Comparison of ENCODE assay signal across 7 cellular contexts in the genomic region with DNA sequence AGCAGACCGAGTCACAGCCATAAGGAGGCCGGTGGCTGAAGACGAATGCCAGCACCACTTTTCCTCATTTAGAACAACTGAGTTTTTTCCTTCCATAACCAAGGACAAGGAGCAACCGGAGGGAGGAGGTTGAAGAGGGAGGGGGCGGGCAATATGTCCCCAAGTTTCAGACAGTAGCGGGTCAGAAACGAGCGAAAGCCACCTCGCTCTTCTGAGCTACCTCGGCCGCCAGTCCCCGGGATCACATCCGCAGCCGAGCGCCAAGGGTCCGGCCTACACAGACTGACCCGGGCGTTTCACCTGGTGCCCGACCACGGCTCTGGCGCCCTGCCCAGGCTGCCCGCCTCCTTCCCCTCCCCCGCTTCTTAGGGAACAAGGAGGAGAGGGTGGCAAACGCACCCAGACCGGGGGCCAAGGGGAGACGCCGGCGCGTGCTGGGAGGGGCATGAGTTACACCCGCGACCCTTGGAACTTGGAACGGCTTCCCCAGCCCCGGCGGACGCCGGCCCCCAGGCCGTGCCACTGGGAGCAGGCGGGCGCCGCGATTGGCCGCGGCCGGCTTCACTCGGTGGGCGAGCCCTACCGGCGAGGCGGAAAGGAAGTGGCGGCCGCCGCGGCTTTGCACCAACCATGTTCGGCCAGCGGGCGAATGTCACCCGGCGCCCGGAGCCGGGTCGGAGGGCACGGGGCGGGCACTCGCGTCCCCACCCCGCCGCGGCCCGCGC. TPM values are rescaled to one million over a fixed set of nuclear protein-coding genes. Genes with fewer than 3 reads are reported as not detected.
A peak's percentile ranks its signal among the peaks of the same experiment; 100 is the strongest.
DNase-seq lines count a peak whose midpoint lies in the region; ATAC-seq and TF ChIP-seq lines count a peak whose summit lies in the region.

No MANE protein-coding gene starts in this region.

- peak overlapping the region; percentile 97 for H3K9ac ChIP-seq in GM23248

- H3K4me1 Mint-ChIP-seq in activated CD4-positive, alpha-beta T cell treated with anti-CD3 and anti-CD28 coated beads for 36 hours = peaks cover 59% of the 10 kb centered on the region

- DNase-seq in GM06990 (ENCODE audit: extremely low read depth, insufficient read length) (peak; percentile 83), GM23248 (peak; percentile 88), NB4 (ENCODE audit: low read depth) (peak; percentile 83), cortex of kidney (lab: John Stamatoyannopoulos, UW) (peak; percentile 98), left kidney (ENCODE audit: low read depth, low spot score) (peak; percentile 90)
- DNase-seq in activated CD4-positive, alpha-beta T cell treated with anti-CD3 and anti-CD28 coated beads for 36 hours = peak; percentile 76
- peak; percentile 61 to 71 for DNase-seq in stimulated activated CD4-positive, alpha-beta T cell treated with anti-CD3 and anti-CD28 coated beads, Interleukin-2, amount 100 ng/mL, for 24 hours

- H3K9me2 ChIP-seq in GM23248 (ENCODE audit: insufficient read depth) = no peaks in the 10 kb centered on the region

- peak overlapping the region; percentile 94 for H3K27ac Mint-ChIP-seq in activated CD4-positive, alpha-beta T cell treated with anti-CD3 and anti-CD28 coated beads for 36 hours

- ATAC-seq in activated CD4-positive, alpha-beta T cell treated with anti-CD3 and anti-CD28 coated beads for 36 hours = peak; percentile 17

- peaks cover 40% of the 10 kb centered on the region for H3K36me3 Mint-ChIP-seq in activated CD4-positive, alpha-beta T cell treated with anti-CD3 and anti-CD28 coated beads for 36 hours (ENCODE audit: low read depth)

- peak overlapping the region; percentile 94 for H3K27ac ChIP-seq in GM23248

- TF ChIP-seq CTCF in GM06990 (IDR thresholded peaks at IDR 0.05; ENCODE audit: insufficient read depth, low read length, poor library complexity, severe bottlenecking) (no peak), NB4 (IDR thresholded peaks at IDR 0.05; ENCODE audit: low read depth, low read length) (no peak)

- in situ Hi-C loops in GM23248 (cut with MboI) = no loop called here

- no peaks in the 10 kb centered on the region for H3K27me3 Mint-ChIP-seq in activated CD4-positive, alpha-beta T cell treated with anti-CD3 and anti-CD28 coated beads for 36 hours

- H3K36me3 ChIP-seq in GM06990 (ENCODE audit: control insufficient read depth, insufficient read depth, low read length) (no peaks in the 10 kb centered on the region), GM23248 (ENCODE audit: low read depth) (no peaks in the 10 kb centered on the region)

- CTCF ChIA-PET in activated CD4-positive, alpha-beta T cell treated with anti-CD3 and anti-CD28 coated beads for 36 hours (lab: Charles Lee) = interaction anchor here (0.7 to 1.0 kb wide), 2 partner anchors 18 to 209 kb away, joined by 3 to 4 read pairs; no protein-coding TSS in a partner anchor

- H3K4me2 ChIP-seq in GM23248 (ENCODE audit: unreplicated experiment) = peak overlapping the region; percentile 88

- intact Hi-C loops in activated CD4-positive, alpha-beta T cell treated with anti-CD3 and anti-CD28 coated beads for 36 hours (cut with DNase I, micrococcal nuclease) = loop anchor here (2.0 to 10.0 kb wide), 5 partner anchors 14 to 1558 kb away; partner anchors contain the start of genes CENPU (in 1 of the 2), DCTD (in 1 of the 2) and ING2 (in 1 of the 2)

- H3K27me3 ChIP-seq in GM06990 (replicated peaks; ENCODE audit: control insufficient read depth, insufficient read depth, low read length) (no peaks in the 10 kb centered on the region), GM23248 (replicated peaks; ENCODE audit: insufficient read depth) (no peaks in the 10 kb centered on the region)

- peaks cover 19% of the 10 kb centered on the region for H3K4me1 ChIP-seq in GM23248 (ENCODE audit: insufficient read depth)

- H3K79me2 ChIP-seq in GM23248 (ENCODE audit: insufficient read depth) = peaks cover 71% of the 10 kb centered on the region

- peak overlapping the region; percentile 84 for H3K4me3 Mint-ChIP-seq in activated CD4-positive, alpha-beta T cell treated with anti-CD3 and anti-CD28 coated beads for 36 hours

- H3K4me3 ChIP-seq in GM06990 (replicated peaks; ENCODE audit: low read depth, low read length) = peak overlapping the region; percentile 79
- H3K4me3 ChIP-seq in GM23248 = peak overlapping the region; percentile 99
- H3K4me3 ChIP-seq in NB4 (ENCODE audit: low read depth, low read length) = peak overlapping the region; percentile 64

- POLR2A ChIA-PET in activated CD4-positive, alpha-beta T cell treated with anti-CD3 and anti-CD28 coated beads for 36 hours (lab: Charles Lee) = interaction anchor here (1.0 kb wide), 1 partner anchor 62 kb away, joined by 3 read pairs; no protein-coding TSS in a partner anchor

- no peaks in the 10 kb centered on the region for H3K9me3 ChIP-seq in GM23248 (ENCODE audit: low read depth)

- H3K9me3 Mint-ChIP-seq in activated CD4-positive, alpha-beta T cell treated with anti-CD3 and anti-CD28 coated beads for 36 hours (ENCODE audit: low read depth) = no peaks in the 10 kb centered on the region

- H4K20me1 ChIP-seq in GM23248 (ENCODE audit: insufficient read depth) = no peaks in the 10 kb centered on the region

- 1 to 2% methylated on average over 39 to 51 of the region's 70 CpGs for WGBS in GM23248 (ENCODE audit: low coverage in 1 of 2, low lambda C conversion rate in 2 of 2, missing lambda C conversion rate in 2 of 2), 2 experiments

- H2AFZ ChIP-seq in GM23248 = peak overlapping the region; percentile 90

- no peak for TF ChIP-seq POLR2A in NB4 (IDR thresholded peaks at IDR 0.05; ENCODE audit: extremely low read depth, insufficient read length)

- H3F3A ChIP-seq in GM23248 (ENCODE audit: insufficient read depth) = peaks cover 15% of the 10 kb centered on the region

RNA-seq across cellular contexts. Expression of gene IRF2, which starts 1.6 kb away (rescaled TPM):
- total RNA-seq in GM23248 (2014; rRNA removed; shearing (Covaris generic)) = 14.2 and 15.4 TPM in 2 replicates
- 12.7 and 12.8 TPM in 2 replicates for polyA plus RNA-seq in GM23248 (2016; fragmentation: Nextera tagmentation; extraction: Ambion mirVana)
- 10 to 100 TPM; 50.1 to 68.9 TPM for total RNA-seq in activated CD4-positive, alpha-beta T cell treated with anti-CD3 and anti-CD28 coated beads for 36 hours

Comparison
In these comparisons a context has a peak if more than half of its experiments do, and no peak if none do; other contexts are left out.
1. Peak in every context shown above with its lines: DNase-seq, ATAC-seq, H3K4me3 ChIP-seq and H3K27ac ChIP-seq.